ENCODE assay signal across 26 cellular contexts in genomic region chr13:88717946-88718345, GRCh38.
"Had no signal": no experiment of that assay in that cellular context is flagged by ENCODE, and none has a peak within 500 bp of the region (broad histone marks: within the 10 kb centered on the region; RNA-seq: fewer than 3 reads in every experiment).

No MANE protein-coding gene starts in this region.

- ATAC-seq: natural killer cell, right lobe of liver, upper lobe of right lung had no signal

- H3K4me2 ChIP-seq: neural progenitor cell, smooth muscle cell had no signal

- H2AFZ ChIP-seq: neural progenitor cell had no signal

- DNase-seq: hippocampal formation; immature natural killer cell; left ventricle myocardium inferior; mesendoderm; naive B cell; natural killer cell; nephron progenitor cell; ovary; right lobe of liver; stimulated activated CD4-positive, alpha-beta T cell treated with anti-CD3 and anti-CD28 coated beads, Interleukin-12 subunit alpha, Interleukin-12 subunit beta, amount 100 ng/mL, for 4 hours; stimulated activated CD4-positive, alpha-beta T cell treated with anti-CD3 and anti-CD28 coated beads, Interleukin-15, amount 100 ng/mL, for 24 hours; stimulated activated CD4-positive, alpha-beta T cell treated with anti-CD3 and anti-CD28 coated beads, Interleukin-2, amount 100 ng/mL, for 24 hours; stimulated activated CD4-positive, alpha-beta T cell treated with anti-CD3 and anti-CD28 coated beads, Interleukin-4, amount 100 ng/mL, for 1 hour; stimulated activated naive CD4-positive, alpha-beta T cell; tibial artery; trophoblast cell; upper lobe of right lung had no signal

- H3K27ac ChIP-seq: left ventricle myocardium inferior, neural progenitor cell, ovary, right atrium auricular region, right lobe of liver, suprapubic skin, thoracic aorta, tibial artery, upper lobe of right lung had no signal

- H3K36me3 ChIP-seq: left ventricle myocardium inferior, neural progenitor cell, ovary, right atrium auricular region, right lobe of liver, suprapubic skin, thoracic aorta, tibial artery, upper lobe of right lung had no signal

- H3K4me3 ChIP-seq: left ventricle myocardium inferior, lung, neural progenitor cell, ovary, right atrium auricular region, right lobe of liver, smooth muscle cell, suprapubic skin, thoracic aorta, tibial artery, upper lobe of right lung had no signal

- H3K27me3 ChIP-seq: neural progenitor cell, ovary, right atrium auricular region, right lobe of liver, suprapubic skin, tibial artery, upper lobe of right lung had no signal

- H3K36me3 Mint-ChIP-seq: mesothelial cell of epicardium, naive B cell, natural killer cell, neural progenitor cell had no signal

- H3K27ac Mint-ChIP-seq: immature natural killer cell; mesothelial cell of epicardium; naive B cell; natural killer cell; nephron progenitor cell; neural progenitor cell; progenitor cell of endocrine pancreas; stimulated activated naive CD8-positive, alpha-beta T cell treated with anti-CD3 and anti-CD28 coated beads, Interleukin-15, Interleukin-2, amounts not matched to agents 100 ng/mL and 50 ng/mL, for 24 hours had no signal

- H3K4me1 Mint-ChIP-seq: immature natural killer cell, naive B cell, natural killer cell, nephron progenitor cell had no signal

- H3K27me3 Mint-ChIP-seq: naive B cell; progenitor cell of endocrine pancreas; stimulated activated naive CD8-positive, alpha-beta T cell treated with anti-CD3 and anti-CD28 coated beads, Interleukin-15, Interleukin-2, amounts not matched to agents 100 ng/mL and 50 ng/mL, for 24 hours had no signal

- H3K4me3 Mint-ChIP-seq: immature natural killer cell; mesothelial cell of epicardium; natural killer cell; nephron progenitor cell; neural progenitor cell; stimulated activated naive CD8-positive, alpha-beta T cell treated with anti-CD3 and anti-CD28 coated beads, Interleukin-15, Interleukin-2, amounts not matched to agents 100 ng/mL and 50 ng/mL, for 24 hours had no signal

- H3K9me3 Mint-ChIP-seq: natural killer cell, nephron progenitor cell had no signal

- H3K9me3 ChIP-seq: ovary, right atrium auricular region, right lobe of liver, suprapubic skin, thoracic aorta, tibial artery, upper lobe of right lung had no signal

- H3K9ac ChIP-seq: neural progenitor cell had no signal

- H3K4me1 ChIP-seq: left ventricle myocardium inferior, right atrium auricular region, right lobe of liver, suprapubic skin, tibial artery, upper lobe of right lung had no signal
